14 cellular contexts compared by ENCODE assay signal in genomic region chr21:29436143-29436542, GRCh38.
DNase-seq lines count a peak whose midpoint lies in the region; ATAC-seq, FAIRE-seq and TF ChIP-seq lines count a peak whose summit lies in the region.
"Had no signal": no experiment of that assay in that cellular context is flagged by ENCODE, and none has a peak within 500 bp of the region (broad histone marks: within the 10 kb centered on the region; RNA-seq: fewer than 3 reads in every experiment).

No MANE protein-coding gene starts in this region.

- intact Hi-C loops in CD4-positive, alpha-beta T cell (cut with DNase I, micrococcal nuclease): loop anchor here (5.0 kb wide), 2 partner anchors 41 to 139 kb away; partner anchors contain the start of gene BACH1 (in 1 of the 2)
- intact Hi-C loops in activated CD4-positive, alpha-beta memory T cell treated with anti-CD3 and anti-CD28 coated beads for 36 hours (cut with micrococcal nuclease): loop anchor here (1.0 to 10.0 kb wide), 4 partner anchors 13 to 359 kb away; partner anchors contain the start of gene BACH1
- intact Hi-C loops in K562 (cut with micrococcal nuclease): no loop called here

- in situ Hi-C loops in K562 (cut with MboI): no loop called here

- peaks cover 57% of the 10 kb centered on the region for H3K4me1 Mint-ChIP-seq in CD4-positive, alpha-beta T cell (ENCODE audit: low read depth)
- H3K4me1 Mint-ChIP-seq in activated CD4-positive, alpha-beta memory T cell treated with anti-CD3 and anti-CD28 coated beads for 36 hours (ENCODE audit: low read depth): peaks cover 36% of the 10 kb centered on the region

- H3K36me3 Mint-ChIP-seq in CD4-positive, alpha-beta T cell (ENCODE audit: low read depth): no peaks in the 10 kb centered on the region
- peaks cover 7% of the 10 kb centered on the region for H3K36me3 Mint-ChIP-seq in activated CD4-positive, alpha-beta memory T cell treated with anti-CD3 and anti-CD28 coated beads for 36 hours

- peak; percentile 94 for ATAC-seq in CD4-positive, alpha-beta T cell (ENCODE audit: poor library complexity)
- ATAC-seq in K562: peak; percentile 48

- CTCF ChIA-PET in CD4-positive, alpha-beta T cell (lab: Charles Lee): no interaction called here
- CTCF ChIA-PET in activated CD4-positive, alpha-beta memory T cell treated with anti-CD3 and anti-CD28 coated beads for 36 hours (lab: Charles Lee): no interaction called here
- CTCF ChIA-PET in K562 (lab: Yijun Ruan, JAX; ENCODE audit: low intra/inter-chr PET ratio): no interaction called here

- H3K79me2 ChIP-seq in K562 (ENCODE audit: control insufficient read depth, insufficient read depth, low read length): no peaks in the 10 kb centered on the region

- DNase-seq in CD4-positive, alpha-beta T cell: peak in 9 of 10 experiments; percentile 23 to 54 (median 31)
- DNase-seq in activated CD4-positive, alpha-beta memory T cell treated with anti-CD3 and anti-CD28 coated beads for 36 hours: peak; percentile 65
- DNase-seq in K562 (ENCODE audit: extremely low read depth in 1 of 4, low spot score in 3 of 4): no peak
- DNase-seq in small intestine: peak; percentile 16
- DNase-seq in DMS79 treated with DMSO at 0.1 percent for 48 hours (lab: John Stamatoyannopoulos, UW): no peak
- no peak for DNase-seq in effector CD8-positive, alpha-beta T cell (lab: John Stamatoyannopoulos, UW)
- DNase-seq in C1 segment of cervical spinal cord (lab: John Stamatoyannopoulos, UW): no peak
- no peak for DNase-seq in NCI-H1694 (lab: John Stamatoyannopoulos, UW)
- DNase-seq: colonic mucosa, midbrain, NCI-H2081 had no signal

- TF ChIP-seq EP300 in K562 (IDR thresholded peaks at IDR 0.05; ENCODE audit: low read length): no peak

- no TSS peak for BruUV-seq in K562 (replicated peaks; lab: Mats Ljungman, UMichigan)

- H3K36me3 ChIP-seq in K562 (ENCODE audit: control insufficient read depth, insufficient read depth, low read length): no peaks in the 10 kb centered on the region
- H3K36me3 ChIP-seq in small intestine (ENCODE audit: control insufficient read depth in 2 of 2, insufficient read depth in 2 of 2, low read length in 2 of 2): no peaks in the 10 kb centered on the region
- H3K36me3 ChIP-seq: colonic mucosa had no signal

- no peak for FAIRE-seq in K562 (lab: Jason Lieb, UNC)
- no peak for FAIRE-seq in small intestine (lab: Jason Lieb, UNC)
- FAIRE-seq: HTR-8/SVneo, urothelium cell line had no signal

- H3K27me3 Mint-ChIP-seq in CD4-positive, alpha-beta T cell: no peaks in the 10 kb centered on the region
- no peaks in the 10 kb centered on the region for H3K27me3 Mint-ChIP-seq in activated CD4-positive, alpha-beta memory T cell treated with anti-CD3 and anti-CD28 coated beads for 36 hours

- no peaks in the 10 kb centered on the region for H3K9me3 Mint-ChIP-seq in CD4-positive, alpha-beta T cell
- H3K9me3 Mint-ChIP-seq in activated CD4-positive, alpha-beta memory T cell treated with anti-CD3 and anti-CD28 coated beads for 36 hours: no peaks in the 10 kb centered on the region

- H3K9ac ChIP-seq in K562 (ENCODE audit: insufficient read depth in 1 of 2, low read depth in 2 of 2, low read length in 2 of 2): no peak overlapping the region

- H3K4me2 ChIP-seq in K562 (ENCODE audit: insufficient read depth, low read length): no peak overlapping the region

- WGBS in K562 (ENCODE audit: insufficient coverage, low coverage, missing lambda C conversion rate): 61% methylated on average over 5 of the region's 5 CpGs
- WGBS in small intestine, 3 donors: 72 to 78% (median 77%) methylated on average over 5 of the region's 5 CpGs

- TF ChIP-seq POLR2A in K562 (conservative IDR thresholded peaks at IDR 0.05): no peak

- no peaks in the 10 kb centered on the region for H4K20me1 ChIP-seq in K562 (replicated peaks; ENCODE audit: control insufficient read depth, insufficient read depth, low read length)

- POLR2A ChIA-PET in CD4-positive, alpha-beta T cell (lab: Charles Lee): interaction anchor here (0.6 to 3.3 kb wide), 4 partner anchors 10 to 136 kb away, joined by 3 to 41 read pairs (median 4); no protein-coding TSS in a partner anchor
- POLR2A ChIA-PET in activated CD4-positive, alpha-beta memory T cell treated with anti-CD3 and anti-CD28 coated beads for 36 hours (lab: Charles Lee): no interaction called here
- POLR2A ChIA-PET in K562 (lab: Yijun Ruan, JAX): no interaction called here

- no peaks in the 10 kb centered on the region for H3K27me3 ChIP-seq in CD4-positive, alpha-beta T cell (ENCODE audit: control insufficient read depth, insufficient read depth, low read length)
- H3K27me3 ChIP-seq in K562 (ENCODE audit: control insufficient read depth in 2 of 2, insufficient read depth in 2 of 2, low read length in 2 of 2) (no peaks in the 10 kb centered on the region), small intestine (ENCODE audit: control insufficient read depth in 2 of 2, insufficient read depth in 2 of 2, low read length in 2 of 2) (no peaks in the 10 kb centered on the region)
- H3K27me3 ChIP-seq: colonic mucosa had no signal

- peak overlapping the region; percentile 83 for H3K27ac Mint-ChIP-seq in CD4-positive, alpha-beta T cell
- H3K27ac Mint-ChIP-seq in activated CD4-positive, alpha-beta memory T cell treated with anti-CD3 and anti-CD28 coated beads for 36 hours: peak overlapping the region; percentile 80

- no peaks in the 10 kb centered on the region for H3K9me3 ChIP-seq in CD4-positive, alpha-beta T cell (ENCODE audit: control insufficient read depth, low read length)
- H3K9me3 ChIP-seq in K562 (replicated peaks; ENCODE audit: control insufficient read depth, insufficient read depth, low read depth, low read length) (no peaks in the 10 kb centered on the region), small intestine (ENCODE audit: control insufficient read depth, low read depth) (no peaks in the 10 kb centered on the region)
- H3K9me3 ChIP-seq: colonic mucosa had no signal

- no peak overlapping the region; the same call in 1 of the 2 replicates for H2AFZ ChIP-seq in K562 (ENCODE audit: low read depth, low read length)

- TF ChIP-seq RAD21 in K562 (CRISPR knock-in tag; conservative IDR thresholded peaks at IDR 0.05 in 1 of 2, IDR thresholded peaks at IDR 0.05 in 1 of 2): no peak

- TF ChIP-seq CTCF in CD4-positive, alpha-beta T cell (IDR thresholded peaks at IDR 0.05): no peak
- TF ChIP-seq CTCF in K562 (IDR thresholded peaks at IDR 0.05 in 2 of 3, conservative IDR thresholded peaks at IDR 0.05 in 1 of 3; ENCODE audit: insufficient read depth in 2 of 3, low read depth in 1 of 3, low read length in 3 of 3): no peak

- H3K4me1 ChIP-seq in K562 (replicated peaks in 1 of 2; ENCODE audit: control insufficient read depth in 2 of 2, insufficient read depth in 2 of 2, low read length in 2 of 2): 0 out of 5 replicates have a peak, but pooled peaks cover 0 to 9% of the 10 kb centered on the region in 2 experiments
- H3K4me1 ChIP-seq in small intestine (ENCODE audit: control insufficient read depth in 2 of 2, insufficient read depth in 1 of 2, low read depth in 1 of 2, low read length in 1 of 2): no peaks in the 10 kb centered on the region
- H3K4me1 ChIP-seq: colonic mucosa had no signal

- H3K4me3 ChIP-seq in K562 (no peak overlapping the region), small intestine (ENCODE audit: low read depth in 1 of 2, low read length in 2 of 2) (no peak overlapping the region)
- H3K4me3 ChIP-seq: colonic mucosa, skin epidermis had no signal

- no peaks in the 10 kb centered on the region for H3K9me1 ChIP-seq in K562 (ENCODE audit: control insufficient read depth, insufficient read depth, low read length)

- peak overlapping the region; percentile 76 for H3K4me3 Mint-ChIP-seq in CD4-positive, alpha-beta T cell
- H3K4me3 Mint-ChIP-seq in activated CD4-positive, alpha-beta memory T cell treated with anti-CD3 and anti-CD28 coated beads for 36 hours: peak overlapping the region; percentile 64

- H3K27ac ChIP-seq in CD4-positive, alpha-beta T cell (ENCODE audit: low read depth, low read length): peak overlapping the region; percentile 41
- H3K27ac ChIP-seq in K562 (ENCODE audit: extremely low read depth, low read depth, low read length) (no peak overlapping the region), small intestine (ENCODE audit: low read depth in 1 of 2, low read length in 1 of 2) (no peak overlapping the region)
- H3K27ac ChIP-seq: colonic mucosa had no signal

TF ChIP-seq in K562, 482 proteins besides CTCF, POLR2A, EP300 and RAD21 (continues in another document):
- TF ChIP-seq NFE2 (IDR thresholded peaks at IDR 0.05; ENCODE audit: low read depth) (no peak), ZNF76 (CRISPR knock-in tag; IDR thresholded peaks at IDR 0.05; ENCODE audit: borderline replicate concordance) (no peak), KAT2B (IDR thresholded peaks at IDR 0.05; ENCODE audit: low read depth, low read length) (no peak), BCLAF1 (IDR thresholded peaks at IDR 0.05; ENCODE audit: borderline replicate concordance in 1 of 2, control insufficient read depth in 1 of 2, low read depth in 2 of 2, low read length in 1 of 2) (no peak), KLF13 (tag; IDR thresholded peaks at IDR 0.05; ENCODE audit: borderline replicate concordance, low read depth) (no peak), SREBF1 (IDR thresholded peaks at IDR 0.05; ENCODE audit: borderline replicate concordance, low read depth, low read length) (no peak), NUFIP1 (IDR thresholded peaks at IDR 0.05; ENCODE audit: partially characterized antibody) (no peak), LARP7 (IDR thresholded peaks at IDR 0.05) (no peak), CEBPG (CRISPR knock-in tag; IDR thresholded peaks at IDR 0.05) (no peak), CEBPG (tag; conservative IDR thresholded peaks at IDR 0.05 in 1 of 2, IDR thresholded peaks at IDR 0.05 in 1 of 2) (no peak)

Comparison
In these comparisons a context has a peak if more than half of its experiments do, and no peak if none do; other contexts are left out.
1. DNase-seq: peak in CD4-positive, alpha-beta T cell (9 of 10), activated CD4-positive, alpha-beta memory T cell treated with anti-CD3 and anti-CD28 coated beads for 36 hours (single experiment) and small intestine (single experiment); none in K562 (0 of 4), DMS79 treated with DMSO at 0.1 percent for 48 hours (single experiment), effector CD8-positive, alpha-beta T cell (single experiment), C1 segment of cervical spinal cord (0 of 14) and NCI-H1694 (single experiment).